In the genomic region with DNA sequence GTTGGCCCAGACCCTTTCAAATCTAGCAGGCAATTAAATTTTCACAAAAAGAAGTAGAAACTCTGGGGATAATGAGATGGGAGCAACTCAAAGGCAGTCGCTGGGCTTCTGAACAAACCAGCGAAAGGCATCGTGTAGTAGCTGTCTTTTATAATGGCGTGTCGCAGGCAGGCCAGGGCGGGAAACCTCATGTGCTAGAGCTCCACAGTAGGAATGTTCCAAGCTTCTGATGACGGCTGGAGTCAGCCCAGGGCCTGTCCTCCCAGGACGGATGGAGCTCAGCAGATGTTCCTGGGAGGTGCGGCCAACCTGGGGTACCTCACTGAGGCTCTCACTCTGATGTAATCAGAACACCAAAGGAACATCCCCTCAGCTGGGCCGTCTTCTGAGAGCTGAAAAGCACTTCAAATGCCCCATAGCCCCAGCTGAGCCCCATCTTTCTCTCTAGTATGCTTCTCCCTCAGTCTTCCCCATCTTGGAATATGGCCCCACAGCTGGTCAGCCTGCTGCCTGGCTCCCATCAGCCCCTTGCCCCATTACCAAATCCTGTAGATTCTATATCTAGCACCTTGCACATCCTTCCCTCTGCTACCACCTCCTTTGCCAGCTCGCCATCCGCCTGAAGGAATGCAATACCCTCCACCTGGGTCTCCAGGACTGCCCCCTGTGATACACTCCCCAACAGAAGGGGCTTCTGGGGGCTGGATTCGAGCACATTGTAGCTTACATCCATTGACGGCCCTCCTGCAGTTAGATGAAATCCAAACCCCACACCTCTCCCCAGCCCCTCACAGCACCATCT, we compare ENCODE assay signal across 1 cellular context.
TF ChIP-seq lines count a peak whose summit lies in the region.

No MANE protein-coding gene starts in this region.

TF ChIP-seq in IMR-90, 13 proteins besides CTCF, POLR2A, EP300 and RAD21:
- TF ChIP-seq NFE2L2 (IDR thresholded peaks at IDR 0.05; ENCODE audit: low read depth, low read length): no peak
- TF ChIP-seq RCOR1 (IDR thresholded peaks at IDR 0.05; ENCODE audit: insufficient replicate concordance, low read length): no peak
- TF ChIP-seq, protein P1, sequence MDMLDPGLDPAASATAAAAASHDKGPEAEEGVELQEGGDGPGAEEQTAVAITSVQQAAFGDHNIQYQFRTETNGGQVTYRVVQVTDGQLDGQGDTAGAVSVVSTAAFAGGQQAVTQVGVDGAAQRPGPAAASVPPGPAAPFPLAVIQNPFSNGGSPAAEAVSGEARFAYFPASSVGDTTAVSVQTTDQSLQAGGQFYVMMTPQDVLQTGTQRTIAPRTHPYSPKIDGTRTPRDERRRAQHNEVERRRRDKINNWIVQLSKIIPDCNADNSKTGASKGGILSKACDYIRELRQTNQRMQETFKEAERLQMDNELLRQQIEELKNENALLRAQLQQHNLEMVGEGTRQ (IDR thresholded peaks at IDR 0.05; ENCODE audit: low read depth, low read length): no peak
- TF ChIP-seq MXI1 (IDR thresholded peaks at IDR 0.05; ENCODE audit: borderline replicate concordance, low read depth, low read length): no peak
- TF ChIP-seq, protein P2, sequence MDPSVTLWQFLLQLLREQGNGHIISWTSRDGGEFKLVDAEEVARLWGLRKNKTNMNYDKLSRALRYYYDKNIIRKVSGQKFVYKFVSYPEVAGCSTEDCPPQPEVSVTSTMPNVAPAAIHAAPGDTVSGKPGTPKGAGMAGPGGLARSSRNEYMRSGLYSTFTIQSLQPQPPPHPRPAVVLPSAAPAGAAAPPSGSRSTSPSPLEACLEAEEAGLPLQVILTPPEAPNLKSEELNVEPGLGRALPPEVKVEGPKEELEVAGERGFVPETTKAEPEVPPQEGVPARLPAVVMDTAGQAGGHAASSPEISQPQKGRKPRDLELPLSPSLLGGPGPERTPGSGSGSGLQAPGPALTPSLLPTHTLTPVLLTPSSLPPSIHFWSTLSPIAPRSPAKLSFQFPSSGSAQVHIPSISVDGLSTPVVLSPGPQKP (IDR thresholded peaks at IDR 0.05; ENCODE audit: borderline replicate concordance, low read depth, low read length): no peak
- TF ChIP-seq FOS (IDR thresholded peaks at IDR 0.05; ENCODE audit: low read depth, low read length): no peak
- TF ChIP-seq SMC3 (IDR thresholded peaks at IDR 0.05; ENCODE audit: low read depth, low read length): no peak
- no peak for TF ChIP-seq BHLHE40 (IDR thresholded peaks at IDR 0.05; ENCODE audit: low read depth, low read length)
- TF ChIP-seq CEBPB (IDR thresholded peaks at IDR 0.05; ENCODE audit: low read depth, low read length): no peak
- no peak for TF ChIP-seq MAFK (IDR thresholded peaks at IDR 0.05; ENCODE audit: low read depth, low read length)
- TF ChIP-seq MAZ (IDR thresholded peaks at IDR 0.05; ENCODE audit: borderline replicate concordance, low read depth, low read length): no peak
- no peak for TF ChIP-seq CHD1 (IDR thresholded peaks at IDR 0.05; ENCODE audit: low read depth, low read length)
- TF ChIP-seq RFX5 (IDR thresholded peaks at IDR 0.05; ENCODE audit: low read depth, low read length): no peak
